ENCODE assay signal across 9 cellular contexts in genomic region chr4:185318679-185319078, GRCh38.
A peak's percentile ranks its signal among the peaks of the same experiment; 100 is the strongest.
DNase-seq lines count a peak whose midpoint lies in the region; ATAC-seq and TF ChIP-seq lines count a peak whose summit lies in the region.
"Had no signal": no experiment of that assay in that cellular context is flagged by ENCODE, and none has a peak within 500 bp of the region (broad histone marks: within the 10 kb centered on the region; RNA-seq: fewer than 3 reads in every experiment).

No MANE protein-coding gene starts in this region.

- no peaks in the 10 kb centered on the region for H3K27me3 Mint-ChIP-seq in activated CD4-positive, alpha-beta T cell treated with anti-CD3 and anti-CD28 coated beads, Interleukin-2, amount 10 ng/mL, durations not matched to agents 24 days and 14 days
- no peaks in the 10 kb centered on the region for H3K27me3 Mint-ChIP-seq in osteocyte (ENCODE audit: unreplicated experiment)

- peaks cover 4% of the 10 kb centered on the region for H3K9me3 Mint-ChIP-seq in activated CD4-positive, alpha-beta T cell treated with anti-CD3 and anti-CD28 coated beads, Interleukin-2, amount 10 ng/mL, durations not matched to agents 24 days and 14 days
- H3K9me3 Mint-ChIP-seq in osteocyte (ENCODE audit: unreplicated experiment), result no peaks in the 10 kb centered on the region

- H3K4me1 ChIP-seq in Peyer's patch, result no peaks in the 10 kb centered on the region

- peak; percentile 55 for DNase-seq in activated CD4-positive, alpha-beta T cell treated with anti-CD3 and anti-CD28 coated beads, Interleukin-2, amount 10 ng/mL, durations not matched to agents 24 days and 14 days
- DNase-seq in activated CD4-positive, alpha-beta T cell treated with anti-CD3 and anti-CD28 coated beads for 1 hour, result no peak
- DNase-seq in NCI-H226 (peak; percentile 73), cerebellum (ENCODE audit: low spot score) (peak; percentile 11), osteocyte (ENCODE audit: extremely low spot score, unreplicated experiment) (no peak), superior temporal gyrus (ENCODE audit: extremely low spot score) (no peak), Peyer's patch (no peak)

- peaks cover 29% of the 10 kb centered on the region for H3K36me3 Mint-ChIP-seq in activated CD4-positive, alpha-beta T cell treated with anti-CD3 and anti-CD28 coated beads, Interleukin-2, amount 10 ng/mL, durations not matched to agents 24 days and 14 days (ENCODE audit: low read depth)
- peaks cover 46% of the 10 kb centered on the region for H3K36me3 Mint-ChIP-seq in osteocyte (ENCODE audit: unreplicated experiment)

- TF ChIP-seq POLR2A in Peyer's patch (IDR thresholded peaks at IDR 0.05), result no peak

- H3K4me1 Mint-ChIP-seq in activated CD4-positive, alpha-beta T cell treated with anti-CD3 and anti-CD28 coated beads, Interleukin-2, amount 10 ng/mL, durations not matched to agents 24 days and 14 days, result peaks cover 9% of the 10 kb centered on the region
- peaks cover 15% of the 10 kb centered on the region for H3K4me1 Mint-ChIP-seq in osteocyte (ENCODE audit: unreplicated experiment)

- TF ChIP-seq CTCF in osteocyte (IDR thresholded peaks at IDR 0.05) (no peak), Peyer's patch (IDR thresholded peaks at IDR 0.05) (no peak)

- H3K27ac Mint-ChIP-seq in activated CD4-positive, alpha-beta T cell treated with anti-CD3 and anti-CD28 coated beads, Interleukin-2, amount 10 ng/mL, durations not matched to agents 24 days and 14 days, result peak overlapping the region; percentile 37
- H3K27ac Mint-ChIP-seq in osteocyte (ENCODE audit: unreplicated experiment), result peak overlapping the region; percentile 79

- H3K27ac ChIP-seq in Peyer's patch, result no peak overlapping the region
- H3K27ac ChIP-seq: skin epidermis had no signal

- no peaks in the 10 kb centered on the region for H3K27me3 ChIP-seq in Peyer's patch

- peaks cover 0 to 13% (median 0%) of the 10 kb centered on the region in 3 donors for H3K36me3 ChIP-seq in Peyer's patch

- intact Hi-C loops in activated CD4-positive, alpha-beta T cell treated with anti-CD3 and anti-CD28 coated beads, Interleukin-2, amount 10 ng/mL, durations not matched to agents 24 days and 14 days (cut with micrococcal nuclease), result no loop called here

- no peaks in the 10 kb centered on the region for H3K9me3 ChIP-seq in Peyer's patch

- no peak for ATAC-seq in GM21576 (IDR thresholded peaks at IDR 0.05; ENCODE audit: unreplicated experiment)

- H3K4me3 Mint-ChIP-seq in activated CD4-positive, alpha-beta T cell treated with anti-CD3 and anti-CD28 coated beads, Interleukin-2, amount 10 ng/mL, durations not matched to agents 24 days and 14 days, result peak overlapping the region; percentile 49
- no peak overlapping the region for H3K4me3 Mint-ChIP-seq in osteocyte (ENCODE audit: unreplicated experiment)

- H3K4me3 ChIP-seq in Peyer's patch, result no peak overlapping the region
- H3K4me3 ChIP-seq: skin epidermis had no signal

Comparison
In these comparisons a context has a peak if more than half of its experiments do, and no peak if none do; other contexts are left out.
1. DNase-seq: peak in activated CD4-positive, alpha-beta T cell treated with anti-CD3 and anti-CD28 coated beads, Interleukin-2, amount 10 ng/mL, durations not matched to agents 24 days and 14 days (single experiment), NCI-H226 (single experiment) and cerebellum (single experiment); none in activated CD4-positive, alpha-beta T cell treated with anti-CD3 and anti-CD28 coated beads for 1 hour (single experiment), osteocyte (single experiment), superior temporal gyrus (single experiment) and Peyer's patch (0 of 3).